Comparison of ENCODE assay signal across 26 cellular contexts in the genomic region with DNA sequence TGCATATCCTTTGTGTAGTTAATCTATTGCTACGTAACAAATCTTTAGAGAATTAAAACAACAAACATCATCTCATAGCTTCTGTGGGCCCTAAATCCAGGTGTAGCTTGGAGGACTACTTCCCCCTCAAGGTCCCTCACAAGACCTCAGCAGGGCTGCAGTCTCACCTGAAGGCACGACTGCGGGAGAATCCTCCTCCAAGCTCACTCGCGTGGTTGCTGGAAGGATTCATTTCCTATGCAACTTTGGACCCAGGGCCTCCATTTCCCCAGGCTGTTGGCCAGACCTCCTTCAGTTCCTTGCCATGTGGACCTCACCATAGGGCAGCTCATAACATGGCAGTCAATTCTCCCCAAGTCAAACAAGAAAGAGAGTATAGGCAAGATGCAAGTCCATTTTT.
"Had no signal": no experiment of that assay in that cellular context is flagged by ENCODE, and none has a peak within 500 bp of the region (broad histone marks: within the 10 kb centered on the region; RNA-seq: fewer than 3 reads in every experiment).

No MANE protein-coding gene starts in this region.

- H3K36me3 Mint-ChIP-seq: activated naive CD4-positive, alpha-beta T cell treated with anti-CD3 and anti-CD28 coated beads, Interleukin-2, amount 10 ng/mL, durations not matched to agents 7 days and 5 days; activated naive CD4-positive, alpha-beta T cell treated with anti-CD3 and anti-CD28 coated beads, Interleukin-2, amount 50 U/mL, for 72 hours; activated naive CD8-positive, alpha-beta T cell treated with anti-CD3 and anti-CD28 coated beads, Interleukin-2, amount 10 ng/mL, durations not matched to agents 7 days and 5 days had no signal

- H3K27ac ChIP-seq: brain microvascular endothelial cell, epithelial cell of prostate, esophagus squamous epithelium, gastroesophageal sphincter, WERI-Rb-1 had no signal

- H3K27ac Mint-ChIP-seq: activated B cell treated with CpG ODN at 0.5 μM for 24 hours; activated CD8-positive, alpha-beta T cell treated with anti-CD3 and anti-CD28 coated beads for 36 hours; activated naive CD4-positive, alpha-beta T cell treated with anti-CD3 and anti-CD28 coated beads, Interleukin-2, amount 10 ng/mL, durations not matched to agents 7 days and 5 days; activated naive CD4-positive, alpha-beta T cell treated with anti-CD3 and anti-CD28 coated beads, Interleukin-2, amount 50 U/mL, for 72 hours; activated naive CD8-positive, alpha-beta T cell treated with anti-CD3 and anti-CD28 coated beads, Interleukin-2, amount 10 ng/mL, durations not matched to agents 7 days and 5 days; activated T-helper 17 cell treated with anti-CD3 and anti-CD28 coated beads, Interleukin-2, amount 50 U/mL, for 72 hours; T-helper 17 cell; T-helper 2 cell treated with Interferon-gamma antibody and Interleukin-4, amounts not matched to agents 5 μg/mL and 100 μg/mL, for 36 hours had no signal

- H3K4me1 Mint-ChIP-seq: activated B cell treated with CpG ODN at 0.5 μM for 24 hours; activated naive CD4-positive, alpha-beta T cell treated with anti-CD3 and anti-CD28 coated beads, Interleukin-2, amount 10 ng/mL, durations not matched to agents 7 days and 5 days; activated naive CD8-positive, alpha-beta T cell treated with anti-CD3 and anti-CD28 coated beads, Interleukin-2, amount 10 ng/mL, durations not matched to agents 7 days and 5 days; activated T-helper 17 cell treated with anti-CD3 and anti-CD28 coated beads, Interleukin-2, amount 50 U/mL, for 72 hours; central memory CD8-positive, alpha-beta T cell; T-helper 17 cell had no signal

- DNase-seq: activated B cell treated with CpG ODN at 0.5 μM for 24 hours; activated CD4-positive, alpha-beta T cell treated with anti-CD3 and anti-CD28 coated beads for 48 hours; activated CD4-positive, alpha-beta T cell treated with anti-CD3 and anti-CD28 coated beads, Interleukin-2, amount 50 U/mL, for 1 hour; activated CD4-positive, alpha-beta T cell treated with anti-CD3 and anti-CD28 coated beads, Interleukin-2, amount 50 U/mL, for 48 hours; activated CD8-positive, alpha-beta memory T cell treated with anti-CD3 and anti-CD28 coated beads for 24 hours; activated CD8-positive, alpha-beta T cell treated with anti-CD3 and anti-CD28 coated beads for 36 hours; activated gamma-delta T cell; activated naive CD4-positive, alpha-beta T cell; activated naive CD4-positive, alpha-beta T cell treated with anti-CD3 and anti-CD28 coated beads, Interleukin-2, amount 10 ng/mL, durations not matched to agents 7 days and 5 days; activated naive CD8-positive, alpha-beta T cell treated with anti-CD3 and anti-CD28 coated beads, Interleukin-2, amount 10 ng/mL, durations not matched to agents 7 days and 5 days; activated T-cell treated with anti-CD3 and anti-CD28 coated beads, Interleukin-2, amount 50 U/mL, for 4 hours; brain microvascular endothelial cell; effector CD8-positive, alpha-beta T cell; esophagus squamous epithelium; foreskin melanocyte; T-helper 1 cell; T-helper 17 cell; T1000; WERI-Rb-1 had no signal

- H3K9me3 Mint-ChIP-seq: activated CD8-positive, alpha-beta T cell treated with anti-CD3 and anti-CD28 coated beads for 36 hours; activated naive CD8-positive, alpha-beta T cell treated with anti-CD3 and anti-CD28 coated beads, Interleukin-2, amount 10 ng/mL, durations not matched to agents 7 days and 5 days; central memory CD8-positive, alpha-beta T cell had no signal

- H3K27me3 Mint-ChIP-seq: activated CD8-positive, alpha-beta T cell treated with anti-CD3 and anti-CD28 coated beads for 36 hours; activated naive CD4-positive, alpha-beta T cell treated with anti-CD3 and anti-CD28 coated beads, Interleukin-2, amount 10 ng/mL, durations not matched to agents 7 days and 5 days; activated naive CD8-positive, alpha-beta T cell treated with anti-CD3 and anti-CD28 coated beads, Interleukin-2, amount 10 ng/mL, durations not matched to agents 7 days and 5 days; activated T-helper 17 cell treated with anti-CD3 and anti-CD28 coated beads, Interleukin-2, amount 50 U/mL, for 72 hours had no signal

- H3K27me3 ChIP-seq: brain microvascular endothelial cell, gastroesophageal sphincter had no signal

- H3K4me1 ChIP-seq: esophagus squamous epithelium, gastroesophageal sphincter had no signal

- ATAC-seq: activated CD4-positive, CD25-positive, alpha-beta regulatory T cell treated with anti-CD3 and anti-CD28 coated beads, Interleukin-2, amount 50 U/mL, for 24 hours; activated CD8-positive, alpha-beta T cell treated with anti-CD3 and anti-CD28 coated beads for 36 hours; activated naive CD4-positive, alpha-beta T cell treated with anti-CD3 and anti-CD28 coated beads, Interleukin-2, amount 50 U/mL, for 72 hours; activated T-cell treated with anti-CD3 and anti-CD28 coated beads, Interleukin-2, amount 50 U/mL, for 4 hours; activated T-helper 17 cell treated with anti-CD3 and anti-CD28 coated beads, Interleukin-2, amount 50 U/mL, for 72 hours; gastroesophageal sphincter; T-helper 17 cell had no signal

- H3K36me3 ChIP-seq: brain microvascular endothelial cell, esophagus squamous epithelium, gastroesophageal sphincter, WERI-Rb-1 had no signal

- H3K4me3 ChIP-seq: esophagus squamous epithelium, gastroesophageal sphincter had no signal

- H3K4me3 Mint-ChIP-seq: activated B cell treated with CpG ODN at 0.5 μM for 24 hours; activated CD8-positive, alpha-beta T cell treated with anti-CD3 and anti-CD28 coated beads for 36 hours; activated naive CD4-positive, alpha-beta T cell treated with anti-CD3 and anti-CD28 coated beads, Interleukin-2, amount 10 ng/mL, durations not matched to agents 7 days and 5 days; activated naive CD8-positive, alpha-beta T cell treated with anti-CD3 and anti-CD28 coated beads, Interleukin-2, amount 10 ng/mL, durations not matched to agents 7 days and 5 days; activated T-cell treated with anti-CD3 and anti-CD28 coated beads, Interleukin-2, amount 50 U/mL, for 4 hours; activated T-helper 17 cell treated with anti-CD3 and anti-CD28 coated beads, Interleukin-2, amount 50 U/mL, for 72 hours; central memory CD8-positive, alpha-beta T cell; T-helper 17 cell; T-helper 2 cell treated with Interferon-gamma antibody and Interleukin-4, amounts not matched to agents 5 μg/mL and 100 μg/mL, for 36 hours had no signal
